In the genomic region with DNA sequence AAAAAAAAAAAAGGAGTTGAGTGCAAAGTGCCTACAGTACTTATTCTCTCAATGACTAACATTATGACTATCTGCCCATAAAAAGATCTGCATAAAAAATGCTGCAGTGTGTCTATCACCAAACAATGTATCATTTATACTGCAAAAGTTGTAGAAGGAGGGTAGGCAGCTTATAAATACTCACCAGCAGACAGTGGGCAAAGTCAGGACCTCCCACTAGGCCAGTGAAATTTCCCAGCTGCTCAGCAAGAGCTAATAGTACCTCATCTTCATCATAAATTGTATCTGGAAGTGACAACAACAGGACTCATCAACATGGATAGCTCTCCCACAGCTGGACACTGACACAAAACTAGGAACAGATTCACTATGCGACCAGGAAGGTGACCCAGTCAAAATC, we compare ENCODE assay signal across 9 cellular contexts. TPM values are rescaled to one million over a fixed set of nuclear protein-coding genes. Genes with fewer than 3 reads are reported as not detected.
A peak's percentile ranks its signal among the peaks of the same experiment; 100 is the strongest.
DNase-seq lines count a peak whose midpoint lies in the region; ATAC-seq and TF ChIP-seq lines count a peak whose summit lies in the region.
"Had no signal": no experiment of that assay in that cellular context is flagged by ENCODE, and none has a peak within 500 bp of the region (broad histone marks: within the 10 kb centered on the region; RNA-seq: fewer than 3 reads in every experiment).

No MANE protein-coding gene starts in this region.

- intact Hi-C loops in A673 (cut with micrococcal nuclease; ENCODE audit: unreplicated experiment) (loop anchor here (5.0 kb wide), 1 partner anchor 78 kb away; no protein-coding TSS in a partner anchor), HCT116 (cut with micrococcal nuclease) (no loop called here), lower lobe of right lung (cut with DNase I) (no loop called here)

- peak overlapping the region; percentile 79 for H3K4me2 ChIP-seq in HCT116 (ENCODE audit: low read length)

- H3K36me3 ChIP-seq in A673 (ENCODE audit: insufficient read depth, low read length, poor library complexity, severe bottlenecking): peaks cover 43% of the 10 kb centered on the region
- H3K36me3 ChIP-seq in HCT116 (ENCODE audit: control insufficient read depth in 1 of 2, insufficient read depth in 2 of 2, low read length in 2 of 2): peaks cover 25 to 26% of the 10 kb centered on the region in 2 experiments; a peak in 2 of 4 replicates
- H3K36me3 ChIP-seq in lower lobe of right lung: peaks cover 51% of the 10 kb centered on the region

- in situ Hi-C loops in astrocyte of the spinal cord (cut with HindIII; ENCODE audit: low sequenced_read_pairs): no loop called here

- no peak overlapping the region for H3K9ac ChIP-seq in HCT116 (ENCODE audit: low read length)

- H4K20me1 ChIP-seq in HCT116 (ENCODE audit: insufficient read depth): no peaks in the 10 kb centered on the region

- no peak for TF ChIP-seq CTCF in A673 (conservative IDR thresholded peaks at IDR 0.05; ENCODE audit: low read depth, low read length)
- no peak for TF ChIP-seq CTCF in HCT116 (IDR thresholded peaks at IDR 0.05 in 2 of 3, conservative IDR thresholded peaks at IDR 0.05 in 1 of 3; ENCODE audit: borderline replicate concordance in 1 of 3, insufficient read depth in 1 of 3, low read depth in 2 of 3, low read length in 2 of 3)
- no peak for TF ChIP-seq CTCF in astrocyte of the spinal cord (IDR thresholded peaks at IDR 0.05; ENCODE audit: low read depth, low read length)
- TF ChIP-seq CTCF in lower lobe of right lung (IDR thresholded peaks at IDR 0.05): no peak

- H3K9me3 ChIP-seq in A673 (ENCODE audit: low read depth, low read length, poor library complexity, severe bottlenecking): no peaks in the 10 kb centered on the region
- no peaks in the 10 kb centered on the region for H3K9me3 ChIP-seq in HCT116 (ENCODE audit: control insufficient read depth in 1 of 2, insufficient read depth in 1 of 2, low read depth in 1 of 2, low read length in 2 of 2)
- H3K9me3 ChIP-seq in lower lobe of right lung: no peaks in the 10 kb centered on the region

- H3K27me3 ChIP-seq in A673 (replicated peaks; ENCODE audit: insufficient read depth, low read depth, low read length, poor library complexity) (no peaks in the 10 kb centered on the region), HCT116 (ENCODE audit: insufficient read depth, low read length) (no peaks in the 10 kb centered on the region), lower lobe of right lung (ENCODE audit: low read depth) (no peaks in the 10 kb centered on the region)

- BruUV-seq in A673 (replicated peaks; lab: Mats Ljungman, UMichigan) (no TSS peak), HCT116 (replicated peaks; lab: Mats Ljungman, UMichigan) (no TSS peak)

- H3K4me3 ChIP-seq in A673 (ENCODE audit: low read depth, low read length, poor library complexity, severe bottlenecking): peak overlapping the region; percentile 89
- no peak overlapping the region for H3K4me3 ChIP-seq in HCT116 (replicated peaks in 1 of 2; ENCODE audit: low read depth in 1 of 2, low read length in 2 of 2)
- H3K4me3 ChIP-seq in astrocyte of the spinal cord (ENCODE audit: low read depth, low read length): peak overlapping the region; percentile 86
- peak overlapping the region; percentile 91 for H3K4me3 ChIP-seq in lower lobe of right lung

- POLR2A ChIA-PET in A673 (lab: Charles Lee; ENCODE audit: low non-redundant PET): interaction anchor here (0.5 to 0.7 kb wide), 3 partner anchors 20 to 1640 kb away, joined by 4 to 6 read pairs (median 5); no protein-coding TSS in a partner anchor
- POLR2A ChIA-PET in HCT116 (lab: Charles Lee): interaction anchor here (0.8 kb wide), 1 partner anchor 12 kb away, joined by 3 read pairs; no protein-coding TSS in a partner anchor

- H3K27ac ChIP-seq in A673 (ENCODE audit: low read depth, low read length, poor library complexity, severe bottlenecking) (no peak overlapping the region), HCT116 (ENCODE audit: low read depth, low read length) (no peak overlapping the region), lower lobe of right lung (no peak overlapping the region)

- peaks cover 15% of the 10 kb centered on the region for H3K79me2 ChIP-seq in HCT116 (ENCODE audit: insufficient read depth, low read length)

- RAD21 ChIA-PET in HCT116 (lab: Charles Lee; ENCODE audit: low non-redundant PET in 1 of 2, low total read pairs in 2 of 2, uncharacterized antibody in 2 of 2, unreplicated experiment in 2 of 2): no interaction called here

- H3K9me2 ChIP-seq in HCT116 (ENCODE audit: insufficient read depth): no peaks in the 10 kb centered on the region

- no peak for TF ChIP-seq POLR2A in HCT116 (IDR thresholded peaks at IDR 0.05; ENCODE audit: borderline replicate concordance, extremely low read depth, insufficient read depth, insufficient read length)

- peak; percentile 17 for DNase-seq in A673 (ENCODE audit: low spot score)
- no peak for DNase-seq in HCT116 (ENCODE audit: low read depth, low spot score)
- DNase-seq in astrocyte of the spinal cord (ENCODE audit: low read depth, low spot score): no peak
- no peak for DNase-seq in lower lobe of right lung
- no peak for DNase-seq in NCI-H446 treated with DMSO at 0.1 percent for 48 hours (lab: John Stamatoyannopoulos, UW)
- no peak for DNase-seq in NCI-H524 (lab: John Stamatoyannopoulos, UW)
- no peak for DNase-seq in stimulated activated CD4-positive, alpha-beta T cell treated with anti-CD3 and anti-CD28 coated beads, Interleukin-12 subunit alpha, Interleukin-12 subunit beta, amount 100 ng/mL, for 4 hours
- no peak for DNase-seq in stimulated activated CD4-positive, alpha-beta T cell treated with anti-CD3 and anti-CD28 coated beads, Interleukin-4, amount 100 ng/mL, for 4 hours
- DNase-seq: activated gamma-delta T cell treated with Interleukin-2 at 50 U/mL for 16 hours had no signal

- peaks cover 8% of the 10 kb centered on the region for H3K4me1 ChIP-seq in A673 (ENCODE audit: insufficient read depth, low read length, poor library complexity, severe bottlenecking)
- peaks cover 5 to 17% of the 10 kb centered on the region in 2 experiments for H3K4me1 ChIP-seq in HCT116 (ENCODE audit: control insufficient read depth in 1 of 2, insufficient read depth in 2 of 2, low read length in 2 of 2)
- H3K4me1 ChIP-seq in lower lobe of right lung: peaks cover 27% of the 10 kb centered on the region

- no peak for ATAC-seq in HCT116
- ATAC-seq in lower lobe of right lung: no peak

- TF ChIP-seq RAD21 in HCT116 (IDR thresholded peaks at IDR 0.05; ENCODE audit: low read depth): no peak

- CTCF ChIA-PET in A673 (lab: Charles Lee): interaction anchor here (1.1 to 1.7 kb wide), 2 partner anchors 77 to 160 kb away, joined by 3 to 4 read pairs; no protein-coding TSS in a partner anchor
- CTCF ChIA-PET in HCT116 (lab: Charles Lee): interaction anchor here (1.4 to 2.3 kb wide), 4 partner anchors 13 to 310 kb away, joined by 3 to 8 read pairs (median 6); no protein-coding TSS in a partner anchor

- H2AFZ ChIP-seq in HCT116 (ENCODE audit: low read depth, low read length, poor library complexity, severe bottlenecking): no peak overlapping the region

TF ChIP-seq in HCT116, 20 proteins besides CTCF, POLR2A, EP300 and RAD21:
- TF ChIP-seq CEBPB (IDR thresholded peaks at IDR 0.05; ENCODE audit: low read depth) (no peak), FOSL1 (IDR thresholded peaks at IDR 0.05; ENCODE audit: low read depth) (no peak), EZH2phosphoT487 (IDR thresholded peaks at IDR 0.05; ENCODE audit: borderline replicate concordance) (no peak), ZNF274 (IDR thresholded peaks at IDR 0.05; ENCODE audit: low read depth, low read length) (no peak), SP1 (IDR thresholded peaks at IDR 0.05; ENCODE audit: low read depth) (no peak), EGR1 (IDR thresholded peaks at IDR 0.05; ENCODE audit: low read depth) (no peak), TCF7L2 (IDR thresholded peaks at IDR 0.05; ENCODE audit: borderline replicate concordance, extremely low read depth, insufficient read depth, insufficient read length) (no peak), ELF1 (IDR thresholded peaks at IDR 0.05; ENCODE audit: borderline replicate concordance, low read depth) (no peak), CBX3 (IDR thresholded peaks at IDR 0.05; ENCODE audit: low read depth) (no peak), YY1 (IDR thresholded peaks at IDR 0.05; ENCODE audit: extremely low read depth, insufficient replicate concordance, low read depth, low read length) (no peak), EZH2 (IDR thresholded peaks at IDR 0.05) (no peak), SIN3A (IDR thresholded peaks at IDR 0.05; ENCODE audit: low read depth) (no peak)
- TF ChIP-seq, protein P1, sequence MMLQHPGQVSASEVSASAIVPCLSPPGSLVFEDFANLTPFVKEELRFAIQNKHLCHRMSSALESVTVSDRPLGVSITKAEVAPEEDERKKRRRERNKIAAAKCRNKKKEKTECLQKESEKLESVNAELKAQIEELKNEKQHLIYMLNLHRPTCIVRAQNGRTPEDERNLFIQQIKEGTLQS (IDR thresholded peaks at IDR 0.05): no peak
- TF ChIP-seq, protein P2, sequence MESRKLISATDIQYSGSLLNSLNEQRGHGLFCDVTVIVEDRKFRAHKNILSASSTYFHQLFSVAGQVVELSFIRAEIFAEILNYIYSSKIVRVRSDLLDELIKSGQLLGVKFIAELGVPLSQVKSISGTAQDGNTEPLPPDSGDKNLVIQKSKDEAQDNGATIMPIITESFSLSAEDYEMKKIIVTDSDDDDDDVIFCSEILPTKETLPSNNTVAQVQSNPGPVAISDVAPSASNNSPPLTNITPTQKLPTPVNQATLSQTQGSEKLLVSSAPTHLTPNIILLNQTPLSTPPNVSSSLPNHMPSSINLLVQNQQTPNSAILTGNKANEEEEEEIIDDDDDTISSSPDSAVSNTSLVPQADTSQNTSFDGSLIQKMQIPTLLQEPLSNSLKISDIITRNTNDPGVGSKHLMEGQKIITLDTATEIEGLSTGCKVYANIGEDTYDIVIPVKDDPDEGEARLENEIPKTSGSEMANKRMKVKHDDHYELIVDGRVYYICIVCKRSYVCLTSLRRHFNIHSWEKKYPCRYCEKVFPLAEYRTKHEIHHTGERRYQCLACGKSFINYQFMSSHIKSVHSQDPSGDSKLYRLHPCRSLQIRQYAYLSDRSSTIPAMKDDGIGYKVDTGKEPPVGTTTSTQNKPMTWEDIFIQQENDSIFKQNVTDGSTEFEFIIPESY (IDR thresholded peaks at IDR 0.05; ENCODE audit: extremely low read depth, insufficient replicate concordance, low read length): no peak
- TF ChIP-seq, protein P3, sequence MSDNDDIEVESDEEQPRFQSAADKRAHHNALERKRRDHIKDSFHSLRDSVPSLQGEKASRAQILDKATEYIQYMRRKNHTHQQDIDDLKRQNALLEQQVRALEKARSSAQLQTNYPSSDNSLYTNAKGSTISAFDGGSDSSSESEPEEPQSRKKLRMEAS (IDR thresholded peaks at IDR 0.05): no peak

RNA-seq across cellular contexts. Expression of a gene that starts 1.6 kb away (rescaled TPM):
- 72.2 and 80.0 TPM in 2 replicates for total RNA-seq in A673 (2021)
- total RNA-seq in HCT116 (2021; ENCODE audit: unreplicated experiment): 24.9 TPM
- 6.5 and 9.5 TPM in 2 replicates for polyA plus RNA-seq in HCT116 (2012)
- 24.1 TPM for total RNA-seq in lower lobe of right lung

Comparison
In these comparisons a context has a peak if more than half of its experiments do, and no peak if none do; other contexts are left out.
1. H3K4me3 ChIP-seq: peak in A673 (single experiment), astrocyte of the spinal cord (single experiment) and lower lobe of right lung (single experiment); none in HCT116 (0 of 2).